In genomic region chr4:116664198-116664597, GRCh38 we compare ENCODE assay signal across 15 cellular contexts.
"Had no signal": no experiment of that assay in that cellular context is flagged by ENCODE, and none has a peak within 500 bp of the region (broad histone marks: within the 10 kb centered on the region; RNA-seq: fewer than 3 reads in every experiment).

No MANE protein-coding gene starts in this region.

- H3K4me1 ChIP-seq: esophagus squamous epithelium, pancreas had no signal

- H3K9me3 ChIP-seq: pancreas had no signal

- H3K27ac ChIP-seq: cardiac muscle cell, esophagus squamous epithelium, pancreas had no signal

- H3K4me3 ChIP-seq: cardiac muscle cell, esophagus squamous epithelium, lung, pancreas had no signal

- FAIRE-seq: colon, endothelial cell of umbilical vein, pancreas had no signal

- DNase-seq: activated B cell treated with CpG ODN at 0.5 μM for 24 hours; activated CD4-positive, alpha-beta T cell treated with anti-CD3 and anti-CD28 coated beads for 48 hours; activated CD8-positive, alpha-beta T cell treated with anti-CD3 and anti-CD28 coated beads for 36 hours; activated gamma-delta T cell; activated T-cell treated with anti-CD3 and anti-CD28 coated beads, Interleukin-2, amount 50 U/mL, for 48 hours; esophagus squamous epithelium; left cardiac atrium; naive B cell; pancreas; stimulated activated CD4-positive, alpha-beta T cell treated with anti-CD3 and anti-CD28 coated beads, Interleukin-1b, Interleukin-23, amount 100 ng/mL, for 48 hours had no signal

- ATAC-seq: activated CD8-positive, alpha-beta T cell treated with anti-CD3 and anti-CD28 coated beads for 36 hours; activated naive CD4-positive, alpha-beta T cell treated with anti-CD3 and anti-CD28 coated beads, Interleukin-2, amount 50 U/mL, for 72 hours; left cardiac atrium; pancreas had no signal

- H3K27me3 ChIP-seq: cardiac muscle cell, esophagus squamous epithelium, pancreas had no signal

- H3K36me3 ChIP-seq: cardiac muscle cell, esophagus squamous epithelium, pancreas had no signal
